Comparison of ENCODE assay signal across 16 cellular contexts in the genomic region with DNA sequence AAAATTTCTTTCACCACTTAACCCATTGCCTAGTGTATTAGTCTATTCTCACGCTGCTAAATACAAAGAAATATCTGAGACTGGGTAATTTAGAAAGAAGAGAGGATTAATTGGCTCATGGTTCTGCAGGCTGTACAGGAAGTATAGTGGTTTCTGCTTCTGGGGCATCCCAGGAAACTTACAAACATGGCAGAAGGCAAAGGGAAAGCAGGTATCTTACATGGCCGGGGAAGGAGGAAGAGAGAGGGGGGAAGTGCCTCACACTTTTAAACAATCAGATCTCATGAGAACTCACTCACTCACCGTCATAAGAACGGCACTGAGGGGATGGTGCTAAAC.
A peak's percentile ranks its signal among the peaks of the same experiment; 100 is the strongest.
DNase-seq lines count a peak whose midpoint lies in the region; ATAC-seq and TF ChIP-seq lines count a peak whose summit lies in the region.
"Had no signal": no experiment of that assay in that cellular context is flagged by ENCODE, and none has a peak within 500 bp of the region (broad histone marks: within the 10 kb centered on the region; RNA-seq: fewer than 3 reads in every experiment).

No MANE protein-coding gene starts in this region.

- H3K56ac ChIP-seq in IMR-90 (ENCODE audit: extremely low read depth, insufficient read depth, low read length), result no peak overlapping the region

- no peak overlapping the region for H3K4me3 ChIP-seq in IMR-90 (ENCODE audit: insufficient read depth, low read depth, low read length)
- H3K4me3 ChIP-seq in SK-N-SH (ENCODE audit: low read depth in 2 of 2, low read length in 1 of 2), result no peak overlapping the region

- H3K9me3 Mint-ChIP-seq in activated CD8-positive, alpha-beta T cell treated with anti-CD3 and anti-CD28 coated beads, Interleukin-2, amount 10 ng/mL, durations not matched to agents 7 days and 5 days (ENCODE audit: insufficient read depth), result peaks cover 5% of the 10 kb centered on the region

- WGBS in IMR-90 (ENCODE audit: extremely low coverage in 2 of 2, insufficient read length in 1 of 2), 2 experiments, result no CpG with 5 or more reads among the region's 4 CpGs
- 61% methylated on average over 4 of the region's 4 CpGs for WGBS in SK-N-SH (ENCODE audit: low lambda C conversion rate)

- H2BK120ac ChIP-seq in IMR-90 (ENCODE audit: low read depth, low read length), result peak overlapping the region; percentile 91

- no peak for TF ChIP-seq RAD21 in IMR-90 (IDR thresholded peaks at IDR 0.05; ENCODE audit: low read length)
- no peak for TF ChIP-seq RAD21 in SK-N-SH (IDR thresholded peaks at IDR 0.05; ENCODE audit: low read length)

- in situ Hi-C loops in IMR-90 (cut with MboI; ENCODE audit: low sequenced_read_pairs), result no loop called here

- no TSS peak for BruUV-seq in IMR-90 (replicated peaks; lab: Mats Ljungman, UMichigan)

- H2BK15ac ChIP-seq in IMR-90 (ENCODE audit: low read depth, low read length), result peak overlapping the region; percentile 95

- no peak for TF ChIP-seq POLR2A in IMR-90 (IDR thresholded peaks at IDR 0.05; ENCODE audit: low read depth, low read length)

- H3K4me1 Mint-ChIP-seq in activated CD8-positive, alpha-beta T cell treated with anti-CD3 and anti-CD28 coated beads, Interleukin-2, amount 10 ng/mL, durations not matched to agents 7 days and 5 days (ENCODE audit: low read depth), result no peaks in the 10 kb centered on the region
- H3K4me1 Mint-ChIP-seq: CD4-positive, alpha-beta memory T cell had no signal

- TF ChIP-seq EP300 in SK-N-SH (IDR thresholded peaks at IDR 0.05; ENCODE audit: borderline replicate concordance in 1 of 2, low read depth in 1 of 2, low read length in 1 of 2), result no peak

- ATAC-seq in IMR-90 (ENCODE audit: low read depth), result no peak; the same call in 1 of the 2 replicates
- peak; percentile 15 for ATAC-seq in foreskin keratinocyte
- ATAC-seq in activated CD8-positive, alpha-beta T cell treated with anti-CD3 and anti-CD28 coated beads, Interleukin-2, amount 10 ng/mL, durations not matched to agents 7 days and 5 days, result no peak
- no peak for ATAC-seq in HG03108 (IDR thresholded peaks at IDR 0.05; ENCODE audit: unreplicated experiment)

- DNase-seq in IMR-90, result no peak
- no peak for DNase-seq in SK-N-SH
- no peak for DNase-seq in foreskin keratinocyte
- DNase-seq in cardiac septum (ENCODE audit: low spot score), result no peak
- no peak for DNase-seq in activated CD8-positive, alpha-beta T cell treated with anti-CD3 and anti-CD28 coated beads, Interleukin-2, amount 10 ng/mL, durations not matched to agents 7 days and 5 days
- no peak for DNase-seq in cerebellar nuclear complex (lab: John Stamatoyannopoulos, UW)
- DNase-seq: Calu3, DMS53, KG1, NCI-H1092, NCI-H1694, NCI-H345, NCI-H526 treated with DMSO at 0.1 percent for 48 hours had no signal

- peak overlapping the region; percentile 75 to 82 for H4K8ac ChIP-seq in IMR-90 (ENCODE audit: low read depth in 2 of 2, low read length in 2 of 2)

- H3K4me1 ChIP-seq in IMR-90 (ENCODE audit: control insufficient read depth, insufficient read depth, low read length) (peaks cover 7% of the 10 kb centered on the region), SK-N-SH (ENCODE audit: control insufficient read depth in 1 of 2, insufficient read depth in 2 of 2, low read depth in 1 of 2, low read length in 1 of 2) (peaks cover 0 to 13% of the 10 kb centered on the region in 2 experiments; a peak in 3 of 4 replicates), foreskin keratinocyte (peaks cover 35% of the 10 kb centered on the region)

- POLR2A ChIA-PET in IMR-90 (lab: Charles Lee; ENCODE audit: unreplicated experiment), result no interaction called here
- POLR2A ChIA-PET in SK-N-SH (lab: Yijun Ruan, JAX), result no interaction called here
- POLR2A ChIA-PET in activated CD8-positive, alpha-beta T cell treated with anti-CD3 and anti-CD28 coated beads, Interleukin-2, amount 10 ng/mL, durations not matched to agents 7 days and 5 days (lab: Charles Lee), result no interaction called here

- H3K9ac ChIP-seq in IMR-90 (ENCODE audit: low read depth, low read length) (no peak overlapping the region), SK-N-SH (peak overlapping the region; percentile 35; the same call in 1 of the 2 replicates)

- H3K4ac ChIP-seq in IMR-90 (ENCODE audit: low read depth, low read length), result peak overlapping the region; percentile 87

- no peak overlapping the region for H3K4me3 Mint-ChIP-seq in activated CD8-positive, alpha-beta T cell treated with anti-CD3 and anti-CD28 coated beads, Interleukin-2, amount 10 ng/mL, durations not matched to agents 7 days and 5 days
- H3K4me3 Mint-ChIP-seq: CD4-positive, alpha-beta memory T cell had no signal

- peak overlapping the region; percentile 84 for H2BK5ac ChIP-seq in IMR-90 (ENCODE audit: low read depth, low read length, poor library complexity, severe bottlenecking)

- H3K18ac ChIP-seq in IMR-90 (ENCODE audit: low read depth, low read length), result peak overlapping the region; percentile 81

- H3K27ac Mint-ChIP-seq in activated CD8-positive, alpha-beta T cell treated with anti-CD3 and anti-CD28 coated beads, Interleukin-2, amount 10 ng/mL, durations not matched to agents 7 days and 5 days, result no peak overlapping the region
- H3K27ac Mint-ChIP-seq: CD4-positive, alpha-beta memory T cell had no signal

- CTCF ChIA-PET in IMR-90 (lab: Yijun Ruan, JAX) (interaction anchor here (0.6 kb wide), 1 partner anchor 10 kb away, joined by 3 read pairs; no protein-coding TSS in a partner anchor), SK-N-SH (lab: Yijun Ruan, JAX) (no interaction called here)
- CTCF ChIA-PET in activated CD8-positive, alpha-beta T cell treated with anti-CD3 and anti-CD28 coated beads, Interleukin-2, amount 10 ng/mL, durations not matched to agents 7 days and 5 days (lab: Charles Lee), result no interaction called here

- peak overlapping the region; percentile 83 for H4K5ac ChIP-seq in IMR-90 (ENCODE audit: low read depth, low read length)

- dilution Hi-C loops in IMR-90 (cut with HindIII; ENCODE audit: low sequenced_read_pairs, unreplicated experiment), result no loop called here

- H2AK9ac ChIP-seq in IMR-90 (replicated peaks; ENCODE audit: low read depth, low read length, poor library complexity), result no peak overlapping the region

- H3K36me3 ChIP-seq in IMR-90 (ENCODE audit: control insufficient read depth, insufficient read depth, low read length) (no peaks in the 10 kb centered on the region), SK-N-SH (replicated peaks in 1 of 2; ENCODE audit: control insufficient read depth in 1 of 2, insufficient read depth in 2 of 2, low read length in 1 of 2) (no peaks in the 10 kb centered on the region)

- H3K79me1 ChIP-seq in IMR-90 (ENCODE audit: low read depth in 1 of 2, low read length in 2 of 2), result no peaks in the 10 kb centered on the region

- H3F3A ChIP-seq in SK-N-SH (replicated peaks; ENCODE audit: insufficient read depth), result peaks cover 23% of the 10 kb centered on the region

- intact Hi-C loops in IMR-90 (cut with micrococcal nuclease) (loop anchor here (10.0 kb wide), 1 partner anchor 235 kb away; no protein-coding TSS in a partner anchor), cardiac septum (cut with DNase I) (no loop called here)

- no peaks in the 10 kb centered on the region for H3K27me3 Mint-ChIP-seq in activated CD8-positive, alpha-beta T cell treated with anti-CD3 and anti-CD28 coated beads, Interleukin-2, amount 10 ng/mL, durations not matched to agents 7 days and 5 days (ENCODE audit: low read depth)
- H3K27me3 Mint-ChIP-seq: CD4-positive, alpha-beta memory T cell had no signal

- H3K23ac ChIP-seq in IMR-90 (ENCODE audit: low read depth, low read length), result peak overlapping the region; percentile 55; the same call in 1 of the 2 replicates

- H3K9me2 ChIP-seq in SK-N-SH, result no peaks in the 10 kb centered on the region

- H3K27ac ChIP-seq in IMR-90 (ENCODE audit: insufficient read depth, low read length), result peak overlapping the region; percentile 65
- H3K27ac ChIP-seq in SK-N-SH (ENCODE audit: low read depth in 2 of 2, low read length in 1 of 2), result peak overlapping the region in 1 of 2 experiments; percentile 89; a peak in 2 of 4 replicates
- H3K27ac ChIP-seq in foreskin keratinocyte, result peak overlapping the region; percentile 91
- H3K27ac ChIP-seq: RWPE1 had no signal

- H3K4me2 ChIP-seq in IMR-90 (ENCODE audit: low read depth, low read length), result peak overlapping the region; percentile 44
- H3K4me2 ChIP-seq in SK-N-SH, result peak overlapping the region; percentile 33

- no peaks in the 10 kb centered on the region for H3K36me3 Mint-ChIP-seq in activated CD8-positive, alpha-beta T cell treated with anti-CD3 and anti-CD28 coated beads, Interleukin-2, amount 10 ng/mL, durations not matched to agents 7 days and 5 days (ENCODE audit: low read depth)
- H3K36me3 Mint-ChIP-seq: CD4-positive, alpha-beta memory T cell had no signal

- H4K20me1 ChIP-seq in IMR-90 (ENCODE audit: insufficient read depth, low read length), result no peaks in the 10 kb centered on the region
- H4K20me1 ChIP-seq in SK-N-SH (ENCODE audit: insufficient read depth), result 0 out of 2 replicates have a peak, but pooled peaks cover 3% of the 10 kb centered on the region

- H4K91ac ChIP-seq in IMR-90 (ENCODE audit: insufficient read depth, low read depth, low read length), result peak overlapping the region; percentile 67

- H3K14ac ChIP-seq in IMR-90 (replicated peaks; ENCODE audit: low read depth, low read length), result peak overlapping the region; percentile 50

- H2AK5ac ChIP-seq in IMR-90 (ENCODE audit: low read depth, low read length), result peak overlapping the region; percentile 89

- no peaks in the 10 kb centered on the region for H3K79me2 ChIP-seq in SK-N-SH (ENCODE audit: insufficient read depth)

- H2BK20ac ChIP-seq in IMR-90 (ENCODE audit: low read depth, low read length), result peak overlapping the region; percentile 94

- TF ChIP-seq CTCF in IMR-90 (conservative IDR thresholded peaks at IDR 0.05; ENCODE audit: low read depth, low read length) (no peak), SK-N-SH (IDR thresholded peaks at IDR 0.05) (no peak), foreskin keratinocyte (conservative IDR thresholded peaks at IDR 0.05) (no peak)

- H3K27me3 ChIP-seq in IMR-90 (ENCODE audit: control insufficient read depth, insufficient read depth, low read length) (no peaks in the 10 kb centered on the region), SK-N-SH (ENCODE audit: insufficient read depth) (no peaks in the 10 kb centered on the region), foreskin keratinocyte (no peaks in the 10 kb centered on the region)

- peaks cover 4% of the 10 kb centered on the region for H3K9me1 ChIP-seq in IMR-90 (ENCODE audit: insufficient read depth, low read length)

- H3K9me3 ChIP-seq in IMR-90 (ENCODE audit: control insufficient read depth, insufficient read depth, low read length) (no peaks in the 10 kb centered on the region), SK-N-SH (no peaks in the 10 kb centered on the region)

- H2AFZ ChIP-seq in IMR-90 (replicated peaks; ENCODE audit: low read length, poor library complexity) (peak overlapping the region; percentile 35), SK-N-SH (ENCODE audit: low read depth) (peak overlapping the region; percentile 23; the same call in 1 of the 2 replicates)
